In the genomic region with DNA sequence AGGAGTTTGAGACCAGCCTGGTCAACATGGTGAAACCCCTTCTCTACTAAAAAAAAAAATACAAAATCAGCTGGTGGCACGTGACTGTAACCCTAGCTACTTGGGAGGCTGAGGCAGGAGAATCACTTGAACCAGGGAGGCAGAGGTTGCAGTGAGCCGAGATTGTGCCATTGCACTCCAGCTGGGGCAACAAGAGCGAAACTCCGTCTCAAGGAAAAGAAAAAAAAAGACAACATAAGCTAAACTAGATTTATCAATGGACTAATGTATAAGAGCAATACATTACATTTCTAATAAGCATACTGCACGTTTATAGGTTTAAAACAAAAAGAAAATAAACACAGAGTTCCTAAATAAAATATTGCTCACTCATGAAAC, we compare ENCODE assay signal across 13 cellular contexts. TPM values are rescaled to one million over a fixed set of nuclear protein-coding genes. Genes with fewer than 3 reads are reported as not detected.
DNase-seq lines count a peak whose midpoint lies in the region; ATAC-seq, FAIRE-seq and TF ChIP-seq lines count a peak whose summit lies in the region.
"Not testable (repeated sequence)": the region's sequence is repeated elsewhere in the genome, so short reads cannot be mapped to it uniquely, and the experiment has no call there.
"Had no signal": no experiment of that assay in that cellular context is flagged by ENCODE, and none has a peak within 500 bp of the region (broad histone marks: within the 10 kb centered on the region; RNA-seq: fewer than 3 reads in every experiment).

No MANE protein-coding gene starts in this region.

- not testable (repeated sequence) for H3K9me1 ChIP-seq in endothelial cell of umbilical vein (replicated peaks; ENCODE audit: control insufficient read depth, extremely low read depth, insufficient read depth, low read length)

- not testable (repeated sequence) for H3K9me2 ChIP-seq in Loucy (replicated peaks; ENCODE audit: low read depth, low read length)

- H3K27me3 ChIP-seq in CD8-positive, alpha-beta T cell (ENCODE audit: insufficient read depth, low read length); Loucy (ENCODE audit: insufficient read depth, low read length, poor library complexity, severe bottlenecking); endothelial cell of umbilical vein (ENCODE audit: control insufficient read depth in 2 of 2, insufficient read depth in 2 of 2, low read length in 2 of 2); thymus (ENCODE audit: control insufficient read depth, insufficient read depth): not testable (repeated sequence)

- H3K36me3 ChIP-seq in CD8-positive, alpha-beta T cell (ENCODE audit: insufficient read depth, low read length); Loucy (ENCODE audit: insufficient read depth, low read length); endothelial cell of umbilical vein (ENCODE audit: control insufficient read depth in 2 of 2, extremely low read depth in 1 of 2, insufficient read depth in 2 of 2, low read length in 2 of 2); thymus (ENCODE audit: control insufficient read depth, insufficient read depth): not testable (repeated sequence)

- H3K4me3 ChIP-seq in CD8-positive, alpha-beta T cell (ENCODE audit: low read depth, low read length); endothelial cell of umbilical vein (replicated peaks in 1 of 3; ENCODE audit: insufficient read depth in 1 of 3, low read depth in 1 of 3, low read length in 3 of 3); thymus (ENCODE audit: low read length): not testable (repeated sequence)
- peak overlapping the region; percentile 72 for H3K4me3 ChIP-seq in Loucy (ENCODE audit: low read length, poor library complexity, severe bottlenecking)

- ATAC-seq in CD8-positive, alpha-beta T cell; activated B cell treated with CpG ODN at 0.5 μM for 24 hours (ENCODE audit: low read depth); natural killer cell: not testable (repeated sequence)
- peak; percentile 5 for ATAC-seq in GM21528 (IDR thresholded peaks at IDR 0.05; ENCODE audit: low FRiP score, unreplicated experiment)

- POLR2A ChIA-PET in CD8-positive, alpha-beta T cell (lab: Charles Lee) = interaction anchor here (0.7 to 2.3 kb wide), 8 partner anchors 9 to 470 kb away, joined by 3 to 21 read pairs (median 4); no protein-coding TSS in a partner anchor
- POLR2A ChIA-PET in activated B cell treated with CpG ODN at 0.5 μM for 24 hours (lab: Charles Lee) = interaction anchor here (0.5 to 3.2 kb wide), 16 partner anchors 10 to 706 kb away, joined by 3 to 23 read pairs (median 6); a partner anchor contains a TSS
- POLR2A ChIA-PET in endothelial cell of umbilical vein (lab: Charles Lee) = not testable (repeated sequence)

- not testable (repeated sequence) for TF ChIP-seq CTCF in CD8-positive, alpha-beta T cell (IDR thresholded peaks at IDR 0.05); Loucy (conservative IDR thresholded peaks at IDR 0.05; ENCODE audit: low read length); activated B cell treated with CpG ODN at 0.5 μM for 24 hours (IDR thresholded peaks at IDR 0.05); endothelial cell of umbilical vein (IDR thresholded peaks at IDR 0.05; ENCODE audit: extremely low read depth in 1 of 2, insufficient read depth in 1 of 2, low read depth in 1 of 2, low read length in 2 of 2); natural killer cell (IDR thresholded peaks at IDR 0.05)

- H3K36me3 Mint-ChIP-seq in CD8-positive, alpha-beta T cell; activated B cell treated with CpG ODN at 0.5 μM for 24 hours (ENCODE audit: low read depth); activated naive CD4-positive, alpha-beta T cell treated with anti-CD3 and anti-CD28 coated beads for 36 hours (ENCODE audit: low read depth); natural killer cell: not testable (repeated sequence)

- CTCF ChIA-PET in CD8-positive, alpha-beta T cell (lab: Charles Lee) = interaction anchor here (0.7 to 6.3 kb wide), 8 partner anchors 14 to 90 kb away, joined by 3 to 56 read pairs (median 5); no protein-coding TSS in a partner anchor
- CTCF ChIA-PET in activated B cell treated with CpG ODN at 0.5 μM for 24 hours (lab: Charles Lee) (interaction anchor here (1.1 to 6.8 kb wide), 8 partner anchors 13 to 91 kb away, joined by 3 to 101 read pairs (median 4); no protein-coding TSS in a partner anchor), endothelial cell of umbilical vein (lab: Charles Lee) (interaction anchor here (0.8 to 2.5 kb wide), 7 partner anchors 10 to 91 kb away, joined by 3 to 26 read pairs (median 4); no protein-coding TSS in a partner anchor)
- CTCF ChIA-PET in activated naive CD4-positive, alpha-beta T cell treated with anti-CD3 and anti-CD28 coated beads for 36 hours (lab: Charles Lee) = interaction anchor here (0.6 to 2.3 kb wide), 8 partner anchors 13 to 51 kb away, joined by 3 to 23 read pairs (median 5); no protein-coding TSS in a partner anchor

- H4K20me1 ChIP-seq in Loucy (ENCODE audit: insufficient read depth, low read length, poor library complexity, severe bottlenecking); endothelial cell of umbilical vein (replicated peaks; ENCODE audit: control insufficient read depth, extremely low read depth, insufficient read depth, low read length): not testable (repeated sequence)

- WGBS in thymus = 32% methylated on average over 5 of the region's 5 CpGs

- not testable (repeated sequence) for BruUV-seq in endothelial cell of umbilical vein (replicated peaks; lab: Mats Ljungman, UMichigan)

- not testable (repeated sequence) for DNase-seq in CD8-positive, alpha-beta T cell; activated B cell treated with CpG ODN at 0.5 μM for 24 hours; activated naive CD4-positive, alpha-beta T cell treated with anti-CD3 and anti-CD28 coated beads for 36 hours; endothelial cell of umbilical vein (ENCODE audit: low read depth, low spot score); natural killer cell

- H3K4me1 ChIP-seq in CD8-positive, alpha-beta T cell (ENCODE audit: insufficient read depth, low read length) = peaks cover 29% of the 10 kb centered on the region
- peaks cover 61% of the 10 kb centered on the region for H3K4me1 ChIP-seq in Loucy (ENCODE audit: insufficient read depth, low read length, poor library complexity, severe bottlenecking)
- peaks cover 18% of the 10 kb centered on the region for H3K4me1 ChIP-seq in endothelial cell of umbilical vein (ENCODE audit: control insufficient read depth, extremely low read depth, insufficient read depth, low read length)
- peaks cover 58% of the 10 kb centered on the region for H3K4me1 ChIP-seq in thymus (ENCODE audit: control insufficient read depth, insufficient read depth, low read length)

- H3K79me2 ChIP-seq in Loucy (ENCODE audit: insufficient read depth, low read length); endothelial cell of umbilical vein (ENCODE audit: control insufficient read depth, insufficient read depth, low read length): not testable (repeated sequence)

- peak overlapping the region; percentile 97 for H3K4me2 ChIP-seq in Loucy (ENCODE audit: low read depth, low read length, poor library complexity, severe bottlenecking)
- peak overlapping the region; percentile 48 for H3K4me2 ChIP-seq in endothelial cell of umbilical vein (ENCODE audit: insufficient read depth, low read length)

- peaks cover 15% of the 10 kb centered on the region for H3F3A ChIP-seq in Loucy (ENCODE audit: low read depth)

- not testable (repeated sequence) for FAIRE-seq in endothelial cell of umbilical vein (lab: Jason Lieb, UNC)

- H2AFZ ChIP-seq in Loucy (ENCODE audit: low read length) = not testable (repeated sequence)
- peak overlapping the region; percentile 91 for H2AFZ ChIP-seq in endothelial cell of umbilical vein (ENCODE audit: low read depth, low read length)

- not testable (repeated sequence) for TF ChIP-seq POLR2A in endothelial cell of umbilical vein (IDR thresholded peaks at IDR 0.05; ENCODE audit: low read depth, low read length)

- dilution Hi-C loops in endothelial cell of umbilical vein (cut with MboI; ENCODE audit: extremely low pct_ligation_motif_present, low sequenced_read_pairs) = not testable (repeated sequence)

- intact Hi-C loops in CD8-positive, alpha-beta T cell (cut with DNase I, micrococcal nuclease) = loop anchor here (1.0 to 5.0 kb wide), 4 partner anchors 18 to 50 kb away; no protein-coding TSS in a partner anchor
- intact Hi-C loops in activated B cell treated with CpG ODN at 0.5 μM for 24 hours (cut with micrococcal nuclease) (loop anchor here (2.0 to 10.0 kb wide), 7 partner anchors 34 to 744 kb away; a partner anchor contains a TSS), endothelial cell of umbilical vein (cut with micrococcal nuclease) (loop anchor here (2.0 kb wide), 1 partner anchor 22 kb away; no protein-coding TSS in a partner anchor), natural killer cell (cut with micrococcal nuclease) (loop anchor here (2.0 kb wide), 1 partner anchor 50 kb away; no protein-coding TSS in a partner anchor)
- intact Hi-C loops in activated naive CD4-positive, alpha-beta T cell treated with anti-CD3 and anti-CD28 coated beads for 36 hours (cut with micrococcal nuclease) = loop anchor here (2.0 kb wide), 3 partner anchors 20 to 440 kb away; no protein-coding TSS in a partner anchor

- peak overlapping the region; percentile 64 for H3K9ac ChIP-seq in Loucy (ENCODE audit: low read depth, low read length, poor library complexity, severe bottlenecking)
- not testable (repeated sequence) for H3K9ac ChIP-seq in endothelial cell of umbilical vein (replicated peaks; ENCODE audit: extremely low read depth, insufficient read depth, low read length)

- H3K27ac Mint-ChIP-seq in CD8-positive, alpha-beta T cell = peak overlapping the region; percentile 95
- H3K27ac Mint-ChIP-seq in activated B cell treated with CpG ODN at 0.5 μM for 24 hours = peak overlapping the region; percentile 90
- peak overlapping the region; percentile 78 for H3K27ac Mint-ChIP-seq in activated naive CD4-positive, alpha-beta T cell treated with anti-CD3 and anti-CD28 coated beads for 36 hours
- H3K27ac Mint-ChIP-seq in natural killer cell = peak overlapping the region; percentile 90 to 94

- not testable (repeated sequence) for H3K27me3 Mint-ChIP-seq in CD8-positive, alpha-beta T cell (ENCODE audit: low read depth); activated B cell treated with CpG ODN at 0.5 μM for 24 hours; activated naive CD4-positive, alpha-beta T cell treated with anti-CD3 and anti-CD28 coated beads for 36 hours (ENCODE audit: low read depth)
- H3K27me3 Mint-ChIP-seq in natural killer cell (ENCODE audit: low read depth in 2 of 2) = peaks cover 26 to 28% of the 10 kb centered on the region in 2 donors

- H3K9me3 ChIP-seq in CD8-positive, alpha-beta T cell (ENCODE audit: low read length); Loucy (ENCODE audit: insufficient read depth, low read depth, low read length); endothelial cell of umbilical vein (replicated peaks; ENCODE audit: control insufficient read depth, insufficient read depth, low read length); thymus (ENCODE audit: control insufficient read depth): not testable (repeated sequence)

- H3K27ac ChIP-seq in CD8-positive, alpha-beta T cell (ENCODE audit: low read depth, low read length) = peak overlapping the region; percentile 78
- H3K27ac ChIP-seq in endothelial cell of umbilical vein (ENCODE audit: insufficient read depth, low read depth, low read length) = peak overlapping the region; percentile 35
- H3K27ac ChIP-seq in thymus (ENCODE audit: low read depth) = peak overlapping the region; percentile 88

- H3K4me3 Mint-ChIP-seq in CD8-positive, alpha-beta T cell = peak overlapping the region; percentile 68
- H3K4me3 Mint-ChIP-seq in activated B cell treated with CpG ODN at 0.5 μM for 24 hours (peak overlapping the region; percentile 65), natural killer cell (peak overlapping the region; percentile 93)
- peak overlapping the region; percentile 54 for H3K4me3 Mint-ChIP-seq in activated naive CD4-positive, alpha-beta T cell treated with anti-CD3 and anti-CD28 coated beads for 36 hours

- H3K4me1 Mint-ChIP-seq in CD8-positive, alpha-beta T cell (ENCODE audit: low read depth) = peaks cover 54% of the 10 kb centered on the region
- H3K4me1 Mint-ChIP-seq in activated B cell treated with CpG ODN at 0.5 μM for 24 hours = peaks cover 71% of the 10 kb centered on the region
- H3K4me1 Mint-ChIP-seq in activated naive CD4-positive, alpha-beta T cell treated with anti-CD3 and anti-CD28 coated beads for 36 hours (ENCODE audit: low read depth) = peaks cover 58% of the 10 kb centered on the region
- peaks cover 21 to 24% of the 10 kb centered on the region in 2 donors for H3K4me1 Mint-ChIP-seq in natural killer cell

- H3K9me3 Mint-ChIP-seq in CD8-positive, alpha-beta T cell; activated B cell treated with CpG ODN at 0.5 μM for 24 hours; activated naive CD4-positive, alpha-beta T cell treated with anti-CD3 and anti-CD28 coated beads for 36 hours; natural killer cell: not testable (repeated sequence)

RNA-seq across cellular contexts. Expression of a gene that starts 27.7 kb away (rescaled TPM):
- under 1 TPM; 0.33 to 0.75 TPM for total RNA-seq in CD8-positive, alpha-beta T cell
- total RNA-seq in activated B cell treated with CpG ODN at 0.5 μM for 24 hours (not detected in 2 replicates), endothelial cell of umbilical vein (0.39 and 0.73 TPM in 2 replicates), natural killer cell (under 1 TPM in 1 of 3 donors, not detected in 2; 0.18 TPM)
- total RNA-seq in activated naive CD4-positive, alpha-beta T cell treated with anti-CD3 and anti-CD28 coated beads for 36 hours = not detected
- polyA plus RNA-seq in endothelial cell of umbilical vein (0.08 and 0.14 TPM in 2 replicates), thymus (2.4 TPM)
- 0.17 and 0.19 TPM in 2 replicates for polyA plus RNA-seq in endothelial cell of umbilical vein (2011; cell fraction: cytosol; rRNA removed)
- 0.17 and 0.25 TPM in 2 replicates for polyA plus RNA-seq in endothelial cell of umbilical vein (2011; cell fraction: nucleus; rRNA removed)
- polyA plus RNA-seq in endothelial cell of umbilical vein (2012) = 0.42 and 0.59 TPM in 2 replicates
- 0.19 and 0.29 TPM in 2 replicates for polyA minus RNA-seq in endothelial cell of umbilical vein
- polyA minus RNA-seq in endothelial cell of umbilical vein (2011; cell fraction: cytosol; rRNA and poly(A)+ RNA removed) = not detected
- 0.14 and 0.34 TPM in 2 replicates for polyA minus RNA-seq in endothelial cell of umbilical vein (2011; cell fraction: nucleus; rRNA and poly(A)+ RNA removed)

RNA-seq across cellular contexts. Expression of a gene that starts 40.6 kb away (rescaled TPM):
- total RNA-seq in CD8-positive, alpha-beta T cell = not detected
- total RNA-seq in activated B cell treated with CpG ODN at 0.5 μM for 24 hours (not detected in 2 replicates), endothelial cell of umbilical vein (not detected in 2 replicates), natural killer cell (not detected)
- total RNA-seq in activated naive CD4-positive, alpha-beta T cell treated with anti-CD3 and anti-CD28 coated beads for 36 hours = not detected
- polyA plus RNA-seq in endothelial cell of umbilical vein (0.06 TPM in 1 of 2 replicates, not detected in the other), thymus (0.07 TPM)
- polyA plus RNA-seq in endothelial cell of umbilical vein (2011; cell fraction: cytosol; rRNA removed) = not detected in 2 replicates
- polyA plus RNA-seq in endothelial cell of umbilical vein (2011; cell fraction: nucleus; rRNA removed) = not detected in 2 replicates
- not detected in 2 replicates for polyA plus RNA-seq in endothelial cell of umbilical vein (2012)
- not detected in 2 replicates for polyA minus RNA-seq in endothelial cell of umbilical vein
- not detected for polyA minus RNA-seq in endothelial cell of umbilical vein (2011; cell fraction: cytosol; rRNA and poly(A)+ RNA removed)
- polyA minus RNA-seq in endothelial cell of umbilical vein (2011; cell fraction: nucleus; rRNA and poly(A)+ RNA removed) = 0.34 TPM in 1 of 2 replicates, not detected in the other
- total RNA-seq: gastroesophageal sphincter, kidney epithelial cell, lung microvascular endothelial cell, pancreas had no signal
- polyA plus RNA-seq: esophagus, pancreas had no signal

Comparison
In these comparisons a context has a peak if more than half of its experiments do, and no peak if none do; other contexts are left out.
1. H3K27ac ChIP-seq: peak in every context shown above with its lines; median percentile 88 in thymus; 78 in CD8-positive, alpha-beta T cell; 35 in endothelial cell of umbilical vein.